In genomic region chr11:71252782-71253730, GRCh38 we compare ENCODE assay signal across 9 cellular contexts. TPM values are rescaled to one million over a fixed set of nuclear protein-coding genes. Genes with fewer than 3 reads are reported as not detected.
DNase-seq lines count a peak whose midpoint lies in the region; ATAC-seq and TF ChIP-seq lines count a peak whose summit lies in the region.
"Had no signal": no experiment of that assay in that cellular context is flagged by ENCODE, and none has a peak within 500 bp of the region (broad histone marks: within the 10 kb centered on the region; RNA-seq: fewer than 3 reads in every experiment).

No MANE protein-coding gene starts in this region.

- DNase-seq in Daoy (ENCODE audit: low read depth): peak; percentile 51
- DNase-seq in NCI-H82 treated with DMSO at 0.1 percent for 48 hours (lab: John Stamatoyannopoulos, UW; ENCODE audit: unreplicated experiment): peak; percentile 3
- peak; percentile 59 for DNase-seq in fibroblast of villous mesenchyme (ENCODE audit: low read depth)
- DNase-seq in posterior vena cava (ENCODE audit: low spot score): peak; percentile 81
- no peak for DNase-seq in activated CD8-positive, alpha-beta T cell treated with anti-CD3 and anti-CD28 coated beads, Interleukin-2, amount 10 ng/mL, durations not matched to agents 7 days and 5 days
- no peak for DNase-seq in activated gamma-delta T cell treated with Interleukin-2 at 50 U/mL for 16 hours
- DNase-seq in activated T-helper 1 cell treated with anti-CD3 and anti-CD28 coated beads, Interleukin-12 subunit alpha, Interleukin-12 subunit beta, Interleukin-2, Interleukin-4 antibody, amounts not matched to agents 30 ng/mL and 10 ng/mL and 1 ng/mL, durations not matched to agents 14 hours and 24 hours and 36 hours (ENCODE audit: low spot score): no peak

- H3K36me3 Mint-ChIP-seq in activated CD8-positive, alpha-beta T cell treated with anti-CD3 and anti-CD28 coated beads, Interleukin-2, amount 10 ng/mL, durations not matched to agents 7 days and 5 days (ENCODE audit: low read depth): no peaks in the 10 kb centered on the region
- no peaks in the 10 kb centered on the region for H3K36me3 Mint-ChIP-seq in activated T-helper 1 cell treated with anti-CD3 and anti-CD28 coated beads, Interleukin-12 subunit alpha, Interleukin-12 subunit beta, Interleukin-2, Interleukin-4 antibody, amounts not matched to agents 30 ng/mL and 10 ng/mL and 1 ng/mL, durations not matched to agents 14 hours and 24 hours and 36 hours (ENCODE audit: low read depth)

- no peak overlapping the region for H3K4me3 Mint-ChIP-seq in activated CD8-positive, alpha-beta T cell treated with anti-CD3 and anti-CD28 coated beads, Interleukin-2, amount 10 ng/mL, durations not matched to agents 7 days and 5 days
- H3K4me3 Mint-ChIP-seq in activated T-helper 1 cell treated with anti-CD3 and anti-CD28 coated beads, Interleukin-12 subunit alpha, Interleukin-12 subunit beta, Interleukin-2, Interleukin-4 antibody, amounts not matched to agents 30 ng/mL and 10 ng/mL and 1 ng/mL, durations not matched to agents 14 hours and 24 hours and 36 hours: no peak overlapping the region

- TF ChIP-seq CTCF in fibroblast of villous mesenchyme (IDR thresholded peaks at IDR 0.05; ENCODE audit: insufficient read depth, low read depth, low read length): no peak

- H3K9me3 Mint-ChIP-seq in activated CD8-positive, alpha-beta T cell treated with anti-CD3 and anti-CD28 coated beads, Interleukin-2, amount 10 ng/mL, durations not matched to agents 7 days and 5 days (ENCODE audit: insufficient read depth): no peaks in the 10 kb centered on the region
- H3K9me3 Mint-ChIP-seq in activated T-helper 1 cell treated with anti-CD3 and anti-CD28 coated beads, Interleukin-12 subunit alpha, Interleukin-12 subunit beta, Interleukin-2, Interleukin-4 antibody, amounts not matched to agents 30 ng/mL and 10 ng/mL and 1 ng/mL, durations not matched to agents 14 hours and 24 hours and 36 hours: no peaks in the 10 kb centered on the region

- peaks cover 37% of the 10 kb centered on the region for H3K27me3 Mint-ChIP-seq in activated CD8-positive, alpha-beta T cell treated with anti-CD3 and anti-CD28 coated beads, Interleukin-2, amount 10 ng/mL, durations not matched to agents 7 days and 5 days (ENCODE audit: low read depth)
- H3K27me3 Mint-ChIP-seq in activated T-helper 1 cell treated with anti-CD3 and anti-CD28 coated beads, Interleukin-12 subunit alpha, Interleukin-12 subunit beta, Interleukin-2, Interleukin-4 antibody, amounts not matched to agents 30 ng/mL and 10 ng/mL and 1 ng/mL, durations not matched to agents 14 hours and 24 hours and 36 hours (ENCODE audit: insufficient read depth): peaks cover 45% of the 10 kb centered on the region

- intact Hi-C loops in posterior vena cava (cut with DNase I): no loop called here
- intact Hi-C loops in activated T-helper 1 cell treated with anti-CD3 and anti-CD28 coated beads, Interleukin-12 subunit alpha, Interleukin-12 subunit beta, Interleukin-2, Interleukin-4 antibody, amounts not matched to agents 30 ng/mL and 10 ng/mL and 1 ng/mL, durations not matched to agents 14 hours and 24 hours and 36 hours (cut with micrococcal nuclease): no loop called here

- POLR2A ChIA-PET in activated CD8-positive, alpha-beta T cell treated with anti-CD3 and anti-CD28 coated beads, Interleukin-2, amount 10 ng/mL, durations not matched to agents 7 days and 5 days (lab: Charles Lee): no interaction called here

- H3K27ac Mint-ChIP-seq in activated CD8-positive, alpha-beta T cell treated with anti-CD3 and anti-CD28 coated beads, Interleukin-2, amount 10 ng/mL, durations not matched to agents 7 days and 5 days: no peak overlapping the region
- H3K27ac Mint-ChIP-seq in activated T-helper 1 cell treated with anti-CD3 and anti-CD28 coated beads, Interleukin-12 subunit alpha, Interleukin-12 subunit beta, Interleukin-2, Interleukin-4 antibody, amounts not matched to agents 30 ng/mL and 10 ng/mL and 1 ng/mL, durations not matched to agents 14 hours and 24 hours and 36 hours: no peak overlapping the region

- ATAC-seq in activated CD8-positive, alpha-beta T cell treated with anti-CD3 and anti-CD28 coated beads, Interleukin-2, amount 10 ng/mL, durations not matched to agents 7 days and 5 days: no peak
- ATAC-seq in GM19328 (IDR thresholded peaks at IDR 0.05; ENCODE audit: unreplicated experiment): no peak

- CTCF ChIA-PET in activated CD8-positive, alpha-beta T cell treated with anti-CD3 and anti-CD28 coated beads, Interleukin-2, amount 10 ng/mL, durations not matched to agents 7 days and 5 days (lab: Charles Lee): no interaction called here

- no peaks in the 10 kb centered on the region for H3K4me1 Mint-ChIP-seq in activated CD8-positive, alpha-beta T cell treated with anti-CD3 and anti-CD28 coated beads, Interleukin-2, amount 10 ng/mL, durations not matched to agents 7 days and 5 days (ENCODE audit: low read depth)
- H3K4me1 Mint-ChIP-seq in activated T-helper 1 cell treated with anti-CD3 and anti-CD28 coated beads, Interleukin-12 subunit alpha, Interleukin-12 subunit beta, Interleukin-2, Interleukin-4 antibody, amounts not matched to agents 30 ng/mL and 10 ng/mL and 1 ng/mL, durations not matched to agents 14 hours and 24 hours and 36 hours (ENCODE audit: low read depth): no peaks in the 10 kb centered on the region

- H3K4me3 ChIP-seq in fibroblast of villous mesenchyme (ENCODE audit: low read depth, low read length): peak overlapping the region; percentile 66

RNA-seq across cellular contexts. Expression of gene SHANK2, which starts 0.7 kb away (rescaled TPM):
- 0.06 and 0.29 TPM in 2 replicates for total RNA-seq in Daoy (2014; rRNA removed; shearing (Covaris generic))
- total RNA-seq in fibroblast of villous mesenchyme (0.86 and 0.97 TPM in 2 replicates), posterior vena cava (under 1 TPM; 0.51 to 0.67 TPM)
- not detected for total RNA-seq in activated CD8-positive, alpha-beta T cell treated with anti-CD3 and anti-CD28 coated beads, Interleukin-2, amount 10 ng/mL, durations not matched to agents 7 days and 5 days
- total RNA-seq in activated T-helper 1 cell treated with anti-CD3 and anti-CD28 coated beads, Interleukin-12 subunit alpha, Interleukin-12 subunit beta, Interleukin-2, Interleukin-4 antibody, amounts not matched to agents 30 ng/mL and 10 ng/mL and 1 ng/mL, durations not matched to agents 14 hours and 24 hours and 36 hours: not detected in 2 replicates
- total RNA-seq: activated CD8-positive, alpha-beta memory T cell treated with anti-CD3 and anti-CD28 coated beads for 36 hours had no signal

Comparison
In these comparisons a context has a peak if more than half of its experiments do, and no peak if none do; other contexts are left out.
1. DNase-seq: peak in Daoy (single experiment), NCI-H82 treated with DMSO at 0.1 percent for 48 hours (single experiment), fibroblast of villous mesenchyme (single experiment) and posterior vena cava (single experiment); none in activated CD8-positive, alpha-beta T cell treated with anti-CD3 and anti-CD28 coated beads, Interleukin-2, amount 10 ng/mL, durations not matched to agents 7 days and 5 days (single experiment), activated gamma-delta T cell treated with Interleukin-2 at 50 U/mL for 16 hours (single experiment) and activated T-helper 1 cell treated with anti-CD3 and anti-CD28 coated beads, Interleukin-12 subunit alpha, Interleukin-12 subunit beta, Interleukin-2, Interleukin-4 antibody, amounts not matched to agents 30 ng/mL and 10 ng/mL and 1 ng/mL, durations not matched to agents 14 hours and 24 hours and 36 hours (single experiment).